In the genomic region with DNA sequence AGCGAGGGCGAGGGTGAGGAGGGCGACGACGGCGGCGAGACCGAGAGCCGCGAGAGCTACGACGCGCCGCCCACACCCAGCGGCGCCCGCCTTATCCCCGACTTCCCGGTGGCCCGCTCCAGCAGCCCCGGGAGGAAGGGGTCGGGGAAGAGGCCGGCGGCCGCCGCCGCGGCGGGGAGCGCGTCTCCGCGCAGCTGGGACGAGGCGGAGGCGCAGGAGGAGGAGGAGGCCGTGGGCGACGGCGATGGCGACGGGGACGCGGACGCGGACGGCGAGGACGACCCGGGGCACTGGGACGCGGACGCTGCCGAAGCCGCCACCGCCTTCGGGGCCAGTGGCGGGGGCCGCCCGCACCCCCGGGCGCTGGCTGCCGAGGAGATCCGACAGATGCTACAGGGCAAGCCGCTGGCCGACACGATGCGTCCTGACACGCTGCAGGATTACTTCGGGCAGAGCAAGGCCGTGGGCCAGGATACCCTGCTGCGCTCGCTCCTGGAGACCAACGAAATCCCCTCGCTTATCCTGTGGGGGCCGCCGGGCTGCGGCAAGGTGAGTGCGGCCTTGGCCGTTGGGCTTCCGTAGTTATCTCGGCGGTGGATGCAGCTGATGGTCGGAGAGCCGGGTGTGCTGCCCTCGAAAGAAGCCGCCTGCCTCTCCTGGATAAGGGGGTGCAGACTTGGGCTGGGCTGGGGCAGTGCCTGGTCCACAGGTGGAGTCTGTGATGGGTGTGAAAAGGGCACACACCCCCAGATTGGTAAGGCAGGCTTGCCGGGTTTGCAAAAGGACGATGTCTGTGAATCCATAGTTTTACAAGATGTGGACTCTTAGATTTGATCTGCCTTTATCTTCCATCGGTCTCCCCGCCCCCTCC, we compare ENCODE assay signal across 1 cellular context.
TF ChIP-seq lines count a peak whose summit lies in the region.

No MANE protein-coding gene starts in this region.

TF ChIP-seq in endothelial cell of umbilical vein, 7 proteins besides CTCF, POLR2A, EP300 and RAD21 (continued from another document):
- no peak for TF ChIP-seq GATA2 (IDR thresholded peaks at IDR 0.05; ENCODE audit: insufficient read depth, insufficient read length, low read depth, low read length)
